35 cellular contexts compared by ENCODE assay signal in genomic region chr2:30358351-30358750, GRCh38.
"Had no signal": no experiment of that assay in that cellular context is flagged by ENCODE, and none has a peak within 500 bp of the region (broad histone marks: within the 10 kb centered on the region; RNA-seq: fewer than 3 reads in every experiment).

No MANE protein-coding gene starts in this region.

- DNase-seq: activated CD4-positive, alpha-beta memory T cell treated with anti-CD3 and anti-CD28 coated beads for 36 hours; activated CD4-positive, alpha-beta T cell treated with anti-CD3 and anti-CD28 coated beads, Interleukin-2, amount 10 ng/mL, durations not matched to agents 24 days and 14 days; activated CD4-positive, CD25-positive, alpha-beta regulatory T cell treated with anti-CD3 and anti-CD28 coated beads, Interleukin-2, amount 50 U/mL, for 72 hours; activated effector memory CD4-positive, alpha-beta T cell treated with Interleukin-2 at 50 U/mL for 16 hours; activated naive CD4-positive, alpha-beta T cell treated with Interleukin-2 at 50 U/mL for 16 hours; activated naive CD8-positive, alpha-beta T cell treated with anti-CD3 and anti-CD28 coated beads for 36 hours; activated T-cell treated with anti-CD3 and anti-CD28 coated beads, Interleukin-2, amount 50 U/mL, for 72 hours; adrenal gland; aorta; cerebellar nuclear complex; colonic mucosa; effector CD8-positive, alpha-beta T cell; gastrocnemius medialis; head of caudate nucleus; kidney glomerular epithelial cell; left lung; naive thymus-derived CD8-positive, alpha-beta T cell; nucleus accumbens; pancreas; retina; stimulated activated CD4-positive, alpha-beta T cell treated with anti-CD3 and anti-CD28 coated beads, Interleukin-1b, Interleukin-23, amount 100 ng/mL, for 48 hours; stimulated activated CD4-positive, alpha-beta T cell treated with anti-CD3 and anti-CD28 coated beads, Interleukin-4, amount 100 ng/mL, for 4 hours; stimulated activated CD8-positive, alpha-beta memory T cell treated with anti-CD3 and anti-CD28 coated beads, Interleukin-4, amount 100 ng/mL, for 48 hours; stimulated activated naive B cell treated with anti-CD40 and anti-IgM and Interleukin-4, amounts not matched to agents 10 μg/mL and 1 μg/mL and 100 μg/mL, for 72 hours; stomach; T-helper 17 cell; T1000; transverse colon had no signal

- H3K36me3 Mint-ChIP-seq: activated CD4-positive, alpha-beta memory T cell treated with anti-CD3 and anti-CD28 coated beads for 36 hours; brain; naive thymus-derived CD8-positive, alpha-beta T cell; stimulated activated naive B cell treated with anti-CD40 and anti-IgM and Interleukin-4, amounts not matched to agents 10 μg/mL and 1 μg/mL and 100 μg/mL, for 72 hours had no signal

- H3K27me3 ChIP-seq: adrenal gland, cardiac muscle cell, colonic mucosa, gastrocnemius medialis, left lung, pancreas, stomach, suprapubic skin, transverse colon had no signal

- H3K27ac ChIP-seq: adrenal gland, colonic mucosa, epithelial cell of prostate, gastrocnemius medialis, left lung, pancreas, prostate gland, stomach had no signal

- H3K27ac Mint-ChIP-seq: activated CD4-positive, alpha-beta memory T cell treated with anti-CD3 and anti-CD28 coated beads for 36 hours; activated CD4-positive, alpha-beta T cell treated with anti-CD3 and anti-CD28 coated beads, Interleukin-2, amount 10 ng/mL, durations not matched to agents 24 days and 14 days; activated naive CD8-positive, alpha-beta T cell treated with anti-CD3 and anti-CD28 coated beads for 36 hours; activated T-cell treated with anti-CD3 and anti-CD28 coated beads, Interleukin-2, amount 50 U/mL, for 72 hours; stimulated activated naive B cell treated with anti-CD40 and anti-IgM and Interleukin-4, amounts not matched to agents 10 μg/mL and 1 μg/mL and 100 μg/mL, for 72 hours; T-helper 17 cell had no signal

- H3K4me1 Mint-ChIP-seq: brain, neural crest cell had no signal

- H3K27me3 Mint-ChIP-seq: activated CD4-positive, alpha-beta memory T cell treated with anti-CD3 and anti-CD28 coated beads for 36 hours; activated CD4-positive, alpha-beta T cell treated with anti-CD3 and anti-CD28 coated beads, Interleukin-2, amount 10 ng/mL, durations not matched to agents 24 days and 14 days; activated naive CD8-positive, alpha-beta T cell treated with anti-CD3 and anti-CD28 coated beads for 36 hours; naive thymus-derived CD8-positive, alpha-beta T cell; stimulated activated naive B cell treated with anti-CD40 and anti-IgM and Interleukin-4, amounts not matched to agents 10 μg/mL and 1 μg/mL and 100 μg/mL, for 72 hours; T-helper 17 cell had no signal

- H3K36me3 ChIP-seq: adrenal gland, cardiac muscle cell, colonic mucosa, gastrocnemius medialis, left lung, pancreas, prostate gland, stomach, suprapubic skin, transverse colon had no signal

- H3K4me3 ChIP-seq: adrenal gland, cardiac muscle cell, colonic mucosa, gastrocnemius medialis, left lung, pancreas, prostate gland, smooth muscle cell, stomach, suprapubic skin, transverse colon had no signal

- ATAC-seq: activated T-cell treated with anti-CD3 and anti-CD28 coated beads, Interleukin-2, amount 50 U/mL, for 72 hours; gastrocnemius medialis; left lung; naive thymus-derived CD8-positive, alpha-beta T cell; pancreas; stimulated activated naive B cell treated with anti-CD40 and anti-IgM and Interleukin-4, amounts not matched to agents 10 μg/mL and 1 μg/mL and 100 μg/mL, for 72 hours; T-helper 17 cell had no signal

- H3K4me1 ChIP-seq: colonic mucosa, prostate gland had no signal

- H3K4me3 Mint-ChIP-seq: activated CD4-positive, alpha-beta memory T cell treated with anti-CD3 and anti-CD28 coated beads for 36 hours; activated CD4-positive, alpha-beta T cell treated with anti-CD3 and anti-CD28 coated beads, Interleukin-2, amount 10 ng/mL, durations not matched to agents 24 days and 14 days; activated naive CD8-positive, alpha-beta T cell treated with anti-CD3 and anti-CD28 coated beads for 36 hours; activated T-cell treated with anti-CD3 and anti-CD28 coated beads, Interleukin-2, amount 50 U/mL, for 72 hours; brain; naive thymus-derived CD8-positive, alpha-beta T cell; neural crest cell; stimulated activated naive B cell treated with anti-CD40 and anti-IgM and Interleukin-4, amounts not matched to agents 10 μg/mL and 1 μg/mL and 100 μg/mL, for 72 hours; T-helper 17 cell had no signal

- H3K9me3 ChIP-seq: adrenal gland, colonic mucosa, gastrocnemius medialis, left lung, pancreas, prostate gland, stomach, suprapubic skin, transverse colon had no signal

- H3K9me3 Mint-ChIP-seq: activated CD4-positive, alpha-beta memory T cell treated with anti-CD3 and anti-CD28 coated beads for 36 hours; activated CD4-positive, alpha-beta T cell treated with anti-CD3 and anti-CD28 coated beads, Interleukin-2, amount 10 ng/mL, durations not matched to agents 24 days and 14 days; naive thymus-derived CD8-positive, alpha-beta T cell; neural crest cell; stimulated activated naive B cell treated with anti-CD40 and anti-IgM and Interleukin-4, amounts not matched to agents 10 μg/mL and 1 μg/mL and 100 μg/mL, for 72 hours had no signal
